11 cellular contexts compared by ENCODE assay signal in genomic region chr10:93752761-93753160, GRCh38. TPM values are rescaled to one million over a fixed set of nuclear protein-coding genes. Genes with fewer than 3 reads are reported as not detected.
A peak's percentile ranks its signal among the peaks of the same experiment; 100 is the strongest.
DNase-seq lines count a peak whose midpoint lies in the region; TF ChIP-seq lines count a peak whose summit lies in the region.
"Had no signal": no experiment of that assay in that cellular context is flagged by ENCODE, and none has a peak within 500 bp of the region (broad histone marks: within the 10 kb centered on the region; RNA-seq: fewer than 3 reads in every experiment).

No MANE protein-coding gene starts in this region.

- no peaks in the 10 kb centered on the region for H3K9me3 Mint-ChIP-seq in endodermal cell
- no peaks in the 10 kb centered on the region for H3K9me3 Mint-ChIP-seq in activated CD4-positive, alpha-beta memory T cell treated with anti-CD3 and anti-CD28 coated beads, Interleukin-2, amount 10 ng/mL, durations not matched to agents 7 days and 5 days

- H3F3A ChIP-seq in PC-9 (ENCODE audit: insufficient read depth, low read depth): peaks cover 10% of the 10 kb centered on the region; the same call in 1 of the 2 replicates

- no peak for TF ChIP-seq CTCF in PC-9 (conservative IDR thresholded peaks at IDR 0.05)
- TF ChIP-seq CTCF in endodermal cell (conservative IDR thresholded peaks at IDR 0.05): no peak
- TF ChIP-seq CTCF in GM20000 (IDR thresholded peaks at IDR 0.05; ENCODE audit: extremely low read depth, missing control alignments): no peak

- H4K20me1 ChIP-seq in PC-9 (ENCODE audit: insufficient read depth): no peaks in the 10 kb centered on the region

- H3K27ac ChIP-seq in PC-9 (peak overlapping the region; percentile 42), endodermal cell (ENCODE audit: low read depth, low read length) (peak overlapping the region; percentile 1)
- H3K27ac ChIP-seq: psoas muscle had no signal

- POLR2A ChIA-PET in PC-9 (lab: Charles Lee; ENCODE audit: unreplicated experiment): no interaction called here
- POLR2A ChIA-PET in activated CD4-positive, alpha-beta memory T cell treated with anti-CD3 and anti-CD28 coated beads, Interleukin-2, amount 10 ng/mL, durations not matched to agents 7 days and 5 days (lab: Charles Lee): no interaction called here

- intact Hi-C loops in PC-9 (cut with micrococcal nuclease; ENCODE audit: unreplicated experiment): no loop called here

- H3K36me3 Mint-ChIP-seq in endodermal cell (ENCODE audit: low read depth): no peaks in the 10 kb centered on the region
- no peaks in the 10 kb centered on the region for H3K36me3 Mint-ChIP-seq in activated CD4-positive, alpha-beta memory T cell treated with anti-CD3 and anti-CD28 coated beads, Interleukin-2, amount 10 ng/mL, durations not matched to agents 7 days and 5 days (ENCODE audit: low read depth)

- H3K36me3 ChIP-seq in PC-9 (ENCODE audit: low read depth) (no peaks in the 10 kb centered on the region), endodermal cell (ENCODE audit: control insufficient read depth, insufficient read depth, low read length) (no peaks in the 10 kb centered on the region)

- H3K4me3 ChIP-seq in PC-9: no peak overlapping the region
- H3K4me3 ChIP-seq in endodermal cell (ENCODE audit: low read length): no peak overlapping the region

- peaks cover 90% of the 10 kb centered on the region for H3K4me1 Mint-ChIP-seq in endodermal cell
- no peaks in the 10 kb centered on the region for H3K4me1 Mint-ChIP-seq in activated CD4-positive, alpha-beta memory T cell treated with anti-CD3 and anti-CD28 coated beads, Interleukin-2, amount 10 ng/mL, durations not matched to agents 7 days and 5 days

- no peak overlapping the region for H3K9ac ChIP-seq in endodermal cell (ENCODE audit: extremely low read depth, low read length, poor library complexity, severe bottlenecking)

- no peak overlapping the region for H3K27ac Mint-ChIP-seq in endodermal cell
- no peak overlapping the region for H3K27ac Mint-ChIP-seq in activated CD4-positive, alpha-beta memory T cell treated with anti-CD3 and anti-CD28 coated beads, Interleukin-2, amount 10 ng/mL, durations not matched to agents 7 days and 5 days

- peak overlapping the region; percentile 67; the same call in 1 of the 2 replicates for H3K4me2 ChIP-seq in PC-9

- CTCF ChIA-PET in PC-9 (lab: Charles Lee): no interaction called here
- CTCF ChIA-PET in activated CD4-positive, alpha-beta memory T cell treated with anti-CD3 and anti-CD28 coated beads, Interleukin-2, amount 10 ng/mL, durations not matched to agents 7 days and 5 days (lab: Charles Lee): no interaction called here

- DNase-seq in GM04504 (ENCODE audit: low read depth) (peak; percentile 40), PC-9 (peak; percentile 41 to 85), endodermal cell (peak; percentile 52), renal cortical epithelial cell (ENCODE audit: low read depth) (peak; percentile 88), GM20000 (ENCODE audit: low spot score) (no peak), NCI-H1436 treated with DMSO at 0.1 percent for 48 hours (lab: John Stamatoyannopoulos, UW) (no peak)
- no peak for DNase-seq in activated CD4-positive, alpha-beta memory T cell treated with anti-CD3 and anti-CD28 coated beads, Interleukin-2, amount 10 ng/mL, durations not matched to agents 7 days and 5 days
- DNase-seq: activated T-cell treated with anti-CD3 and anti-CD28 coated beads, Interleukin-2, amount 50 U/mL, for 48 hours; left cardiac atrium; psoas muscle; T-helper 9 cell had no signal

- no peaks in the 10 kb centered on the region for H3K79me2 ChIP-seq in PC-9 (ENCODE audit: low read depth)

- H3K4me1 ChIP-seq in PC-9 (replicated peaks; ENCODE audit: insufficient read depth) (peaks cover 40% of the 10 kb centered on the region), endodermal cell (ENCODE audit: control insufficient read depth, insufficient read depth, low read length) (peaks cover 45% of the 10 kb centered on the region)
- H3K4me1 ChIP-seq: psoas muscle had no signal

- no peaks in the 10 kb centered on the region for H3K27me3 ChIP-seq in PC-9 (ENCODE audit: insufficient read depth, low read depth)
- no peaks in the 10 kb centered on the region for H3K27me3 ChIP-seq in endodermal cell (ENCODE audit: control insufficient read depth, insufficient read depth, low read length, poor library complexity, severe bottlenecking)

- H3K27me3 Mint-ChIP-seq in endodermal cell (ENCODE audit: insufficient read depth): no peaks in the 10 kb centered on the region
- peaks cover 16% of the 10 kb centered on the region for H3K27me3 Mint-ChIP-seq in activated CD4-positive, alpha-beta memory T cell treated with anti-CD3 and anti-CD28 coated beads, Interleukin-2, amount 10 ng/mL, durations not matched to agents 7 days and 5 days

- no peak overlapping the region for H3K4me3 Mint-ChIP-seq in endodermal cell
- no peak overlapping the region for H3K4me3 Mint-ChIP-seq in activated CD4-positive, alpha-beta memory T cell treated with anti-CD3 and anti-CD28 coated beads, Interleukin-2, amount 10 ng/mL, durations not matched to agents 7 days and 5 days

- H3K9me3 ChIP-seq in PC-9 (ENCODE audit: insufficient read depth, low read depth): no peaks in the 10 kb centered on the region
- H3K9me3 ChIP-seq in endodermal cell (ENCODE audit: control insufficient read depth, low read length): no peaks in the 10 kb centered on the region
- H3K9me3 ChIP-seq: psoas muscle had no signal

- BruUV-seq in PC-9 (replicated peaks; lab: Mats Ljungman, UMichigan): no TSS peak

- no peaks in the 10 kb centered on the region for H3K9me2 ChIP-seq in PC-9 (ENCODE audit: insufficient read depth)

- no peak overlapping the region for H2AFZ ChIP-seq in PC-9

RNA-seq across cellular contexts. Expression of gene LGI1, which starts 5.0 kb away (rescaled TPM):
- not detected in 2 replicates for total RNA-seq in PC-9 (2021)
- 1 to 10 TPM in 1 of 2 donors, under 1 TPM in 1; 0.60 to 2.6 TPM for total RNA-seq in endodermal cell
- 63.2 TPM for polyA plus RNA-seq in endodermal cell (2013, experiment 1 of 2)
- polyA plus RNA-seq in endodermal cell (2013, experiment 2 of 2): 66.2 TPM
- total RNA-seq in renal cortical epithelial cell: not detected in 2 replicates
- not detected for total RNA-seq in activated CD4-positive, alpha-beta memory T cell treated with anti-CD3 and anti-CD28 coated beads, Interleukin-2, amount 10 ng/mL, durations not matched to agents 7 days and 5 days

RNA-seq across cellular contexts. Expression of gene FRA10AC1, which starts 50.4 kb away (rescaled TPM):
- 5.4 and 10.4 TPM in 2 replicates for total RNA-seq in PC-9 (2021)
- 10 to 100 TPM; 16.5 to 28.3 TPM for total RNA-seq in endodermal cell
- polyA plus RNA-seq in endodermal cell (2013, experiment 1 of 2): 19.9 TPM
- polyA plus RNA-seq in endodermal cell (2013, experiment 2 of 2): 27.4 TPM
- total RNA-seq in renal cortical epithelial cell: 1.0 and 14.8 TPM in 2 replicates
- 10 to 100 TPM; 11.7 to 14.7 TPM for total RNA-seq in activated CD4-positive, alpha-beta memory T cell treated with anti-CD3 and anti-CD28 coated beads, Interleukin-2, amount 10 ng/mL, durations not matched to agents 7 days and 5 days

Comparison
In these comparisons a context has a peak if more than half of its experiments do, and no peak if none do; other contexts are left out.
1. DNase-seq: peak in GM04504 (single experiment), PC-9 (2 of 2), endodermal cell (single experiment) and renal cortical epithelial cell (single experiment); none in activated CD4-positive, alpha-beta memory T cell treated with anti-CD3 and anti-CD28 coated beads, Interleukin-2, amount 10 ng/mL, durations not matched to agents 7 days and 5 days (single experiment), GM20000 (single experiment) and NCI-H1436 treated with DMSO at 0.1 percent for 48 hours (single experiment).